11 cellular contexts compared by ENCODE assay signal in genomic region chr9:76297721-76298239, GRCh38.
DNase-seq lines count a peak whose midpoint lies in the region; ATAC-seq and TF ChIP-seq lines count a peak whose summit lies in the region.
"Had no signal": no experiment of that assay in that cellular context is flagged by ENCODE, and none has a peak within 500 bp of the region (broad histone marks: within the 10 kb centered on the region; RNA-seq: fewer than 3 reads in every experiment).

No MANE protein-coding gene starts in this region.

- ATAC-seq in gastroesophageal sphincter (peak; percentile 80), GM19328 (IDR thresholded peaks at IDR 0.05; ENCODE audit: unreplicated experiment) (no peak)
- ATAC-seq: activated T-helper 17 cell treated with anti-CD3 and anti-CD28 coated beads, Interleukin-2, amount 50 U/mL, for 72 hours; T-cell had no signal

- TF ChIP-seq EP300 in gastroesophageal sphincter (IDR thresholded peaks at IDR 0.05), result no peak

- peaks cover 13 to 76% (median 67%) of the 10 kb centered on the region in 10 experiments for H3K4me1 ChIP-seq in BLaER1 treated with 17β-estradiol and CSF1 and Interleukin-3, amounts not matched to agents 10 nM and 100 nM
- H3K4me1 ChIP-seq in gastroesophageal sphincter (peaks cover 0 to 12% (median 0%) of the 10 kb centered on the region in 3 donors), rectal smooth muscle tissue (ENCODE audit: control insufficient read depth, insufficient read depth, low read length) (no peaks in the 10 kb centered on the region)

- H3K4me3 ChIP-seq in BLaER1 treated with 17β-estradiol and CSF1 and Interleukin-3, amounts not matched to agents 10 nM and 100 nM, result peak overlapping the region in 3 of 10 experiments; percentile 8 to 27 (median 13); a peak in 3 of 20 replicates
- H3K4me3 ChIP-seq in gastroesophageal sphincter, result peak overlapping the region in 1 of 2 donors; percentile 10
- peak overlapping the region; percentile 6 for H3K4me3 ChIP-seq in rectal smooth muscle tissue (ENCODE audit: low read length)

- H4K20me1 ChIP-seq in BLaER1 treated with 17β-estradiol and CSF1 and Interleukin-3, amounts not matched to agents 10 nM and 100 nM, result no peaks in the 10 kb centered on the region

- TF ChIP-seq POLR2A in gastroesophageal sphincter (IDR thresholded peaks at IDR 0.05), result no peak

- no peak overlapping the region for H3K27ac ChIP-seq in BLaER1 treated with 17β-estradiol and CSF1 and Interleukin-3, amounts not matched to agents 10 nM and 100 nM
- H3K27ac ChIP-seq in gastroesophageal sphincter (peak overlapping the region in 3 of 4 donors; percentile 54 to 63 (median 57)), rectal smooth muscle tissue (ENCODE audit: low read depth, low read length) (peak overlapping the region; percentile 51)

- peak; percentile 24 for DNase-seq in SK-N-DZ (ENCODE audit: low spot score)
- DNase-seq in GF-D8 (lab: John Stamatoyannopoulos, UW), result no peak
- DNase-seq in A172 (ENCODE audit: low spot score), result no peak
- no peak for DNase-seq in NK-92 treated with Interleukin-12 subunit alpha and Interleukin-12 subunit beta, amount 100 ng/mL, for 24 hours (lab: John Stamatoyannopoulos, UW)
- DNase-seq: posterior cingulate gyrus, T-cell had no signal

- H3K36me3 ChIP-seq in BLaER1 treated with 17β-estradiol and CSF1 and Interleukin-3, amounts not matched to agents 10 nM and 100 nM, result no peaks in the 10 kb centered on the region
- H3K36me3 ChIP-seq in gastroesophageal sphincter (no peaks in the 10 kb centered on the region), rectal smooth muscle tissue (ENCODE audit: control insufficient read depth, insufficient read depth, low read length) (no peaks in the 10 kb centered on the region)

- H3K9me3 ChIP-seq in BLaER1 treated with 17β-estradiol and CSF1 and Interleukin-3, amounts not matched to agents 10 nM and 100 nM (replicated peaks in 1 of 11), result 0 out of 22 replicates have a peak, but pooled peaks cover 0 to under 1% (median 0%) of the 10 kb centered on the region in 11 experiments
- no peaks in the 10 kb centered on the region for H3K9me3 ChIP-seq in gastroesophageal sphincter

- H3K27me3 ChIP-seq in BLaER1 treated with 17β-estradiol and CSF1 and Interleukin-3, amounts not matched to agents 10 nM and 100 nM, result 0 out of 22 replicates have a peak, but pooled peaks cover 0 to 3% (median 0%) of the 10 kb centered on the region in 11 experiments
- no peaks in the 10 kb centered on the region for H3K27me3 ChIP-seq in gastroesophageal sphincter
- H3K27me3 ChIP-seq in rectal smooth muscle tissue (ENCODE audit: control insufficient read depth, insufficient read depth, low read length), result no peaks in the 10 kb centered on the region

- H3K9ac ChIP-seq in BLaER1 treated with 17β-estradiol and CSF1 and Interleukin-3, amounts not matched to agents 10 nM and 100 nM, result peak overlapping the region in 2 of 11 experiments; percentile 22 to 26; a peak in 1 of 22 replicates
- H3K9ac ChIP-seq in rectal smooth muscle tissue (ENCODE audit: low read length), result no peak overlapping the region

- 29 to 53% methylated on average over 7 to 9 of the region's 14 CpGs for WGBS in gastroesophageal sphincter (ENCODE audit: low coverage in 1 of 2), 2 donors

- no peak for TF ChIP-seq CTCF in gastroesophageal sphincter (IDR thresholded peaks at IDR 0.05)

- peak overlapping the region; percentile 64 to 80 (median 75) for H3K4me2 ChIP-seq in BLaER1 treated with 17β-estradiol and CSF1 and Interleukin-3, amounts not matched to agents 10 nM and 100 nM

Comparison
In these comparisons a context has a peak if more than half of its experiments do, and no peak if none do; other contexts are left out.
1. H3K27ac ChIP-seq: peak in gastroesophageal sphincter (3 of 4) and rectal smooth muscle tissue (single experiment); none in BLaER1 treated with 17β-estradiol and CSF1 and Interleukin-3, amounts not matched to agents 10 nM and 100 nM (0 of 11).